20 cellular contexts compared by ENCODE assay signal in the genomic region with DNA sequence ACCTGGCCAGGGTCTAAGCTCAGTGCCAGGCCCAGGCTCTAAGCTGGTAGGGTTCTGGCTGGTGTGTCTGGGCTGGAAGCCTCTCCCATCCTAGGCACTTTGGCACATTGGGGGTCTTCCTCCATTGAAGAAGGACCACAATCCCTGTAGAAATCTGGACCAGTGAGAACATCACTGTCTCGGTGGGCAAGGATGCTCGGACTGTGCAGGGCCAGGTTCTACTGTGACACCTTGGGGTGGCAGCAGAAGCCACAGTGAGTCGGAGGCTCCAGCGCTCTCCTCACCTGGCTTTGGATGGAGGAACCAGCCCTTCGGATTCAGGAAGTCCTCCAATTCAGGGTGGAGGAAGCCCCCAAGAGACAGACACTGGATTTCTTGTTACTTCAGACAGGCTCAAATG. TPM values are rescaled to one million over a fixed set of nuclear protein-coding genes. Genes with fewer than 3 reads are reported as not detected.
DNase-seq lines count a peak whose midpoint lies in the region; ATAC-seq, FAIRE-seq and TF ChIP-seq lines count a peak whose summit lies in the region.
"Had no signal": no experiment of that assay in that cellular context is flagged by ENCODE, and none has a peak within 500 bp of the region (broad histone marks: within the 10 kb centered on the region; RNA-seq: fewer than 3 reads in every experiment).

No MANE protein-coding gene starts in this region.

- H3K9me3 ChIP-seq in RWPE2 (ENCODE audit: severe bottlenecking): no peaks in the 10 kb centered on the region
- H3K9me3 ChIP-seq: BE2C had no signal

- H3K27ac ChIP-seq in RWPE2 (ENCODE audit: poor library complexity, severe bottlenecking): no peak overlapping the region
- H3K27ac ChIP-seq: GM23248 had no signal

- H3K4me1 ChIP-seq in RWPE2 (ENCODE audit: insufficient read depth, poor library complexity, severe bottlenecking): peaks cover 15% of the 10 kb centered on the region
- H3K4me1 ChIP-seq: BE2C had no signal

- DNase-seq in HTR-8/SVneo (ENCODE audit: insufficient read length, low spot score) (no peak), RWPE2 (ENCODE audit: low spot score) (peak; percentile 54), posterior vena cava (ENCODE audit: low spot score) (peak; percentile 56), SHP77 treated with DMSO at 0.1 percent for 48 hours (lab: John Stamatoyannopoulos, UW) (no peak), HK-2 (ENCODE audit: unreplicated experiment) (no peak)
- no peak for DNase-seq in NK-92 treated with Interleukin-12 subunit alpha and Interleukin-12 subunit beta, amount 100 ng/mL, for 24 hours (lab: John Stamatoyannopoulos, UW)
- DNase-seq: ACHN; BE2C; CD4-positive, alpha-beta memory T cell; DND-41; EL; GM23248; HFFc6 had no signal

- intact Hi-C loops in posterior vena cava (cut with DNase I): no loop called here

- no peak for TF ChIP-seq CTCF in RWPE2 (IDR thresholded peaks at IDR 0.05; ENCODE audit: poor library complexity, severe bottlenecking)

- no peak overlapping the region for H3K4me3 ChIP-seq in RWPE2 (ENCODE audit: severe bottlenecking)
- H3K4me3 ChIP-seq: GM12878, GM23248, K562 had no signal

- FAIRE-seq in HTR-8/SVneo (lab: Jason Lieb, UNC): peak; percentile 73
- FAIRE-seq: A204.1, GM12878, H54, K562 had no signal

- ATAC-seq in RWPE2 (ENCODE audit: low read depth) (no peak), GM21723 (IDR thresholded peaks at IDR 0.05; ENCODE audit: unreplicated experiment) (no peak)
- ATAC-seq: GM12878, HCT116, K562 had no signal

- no peaks in the 10 kb centered on the region for H3K27me3 ChIP-seq in RWPE2 (ENCODE audit: insufficient read depth, poor library complexity, severe bottlenecking)

- no peaks in the 10 kb centered on the region for H3K36me3 ChIP-seq in RWPE2 (ENCODE audit: low read depth)
- H3K36me3 ChIP-seq: BE2C had no signal

RNA-seq across cellular contexts. Expression of gene HCN4, which starts 17.5 kb away (rescaled TPM):
- total RNA-seq in posterior vena cava: not detected
- total RNA-seq: CD4-positive, alpha-beta memory T cell; G401; GM23248; HFFc6; K562 had no signal

RNA-seq across cellular contexts. Expression of gene REC114, which starts 56.7 kb away (rescaled TPM):
- total RNA-seq in posterior vena cava: not detected
- total RNA-seq: CD4-positive, alpha-beta memory T cell; G401; GM12878; GM23248; HFFc6; K562 had no signal

Comparison
In these comparisons a context has a peak if more than half of its experiments do, and no peak if none do; other contexts are left out.
1. DNase-seq: peak in RWPE2 (single experiment) and posterior vena cava (single experiment); none in HTR-8/SVneo (single experiment), SHP77 treated with DMSO at 0.1 percent for 48 hours (single experiment), NK-92 treated with Interleukin-12 subunit alpha and Interleukin-12 subunit beta, amount 100 ng/mL, for 24 hours (single experiment) and HK-2 (single experiment).